12 cellular contexts compared by ENCODE assay signal in the genomic region with DNA sequence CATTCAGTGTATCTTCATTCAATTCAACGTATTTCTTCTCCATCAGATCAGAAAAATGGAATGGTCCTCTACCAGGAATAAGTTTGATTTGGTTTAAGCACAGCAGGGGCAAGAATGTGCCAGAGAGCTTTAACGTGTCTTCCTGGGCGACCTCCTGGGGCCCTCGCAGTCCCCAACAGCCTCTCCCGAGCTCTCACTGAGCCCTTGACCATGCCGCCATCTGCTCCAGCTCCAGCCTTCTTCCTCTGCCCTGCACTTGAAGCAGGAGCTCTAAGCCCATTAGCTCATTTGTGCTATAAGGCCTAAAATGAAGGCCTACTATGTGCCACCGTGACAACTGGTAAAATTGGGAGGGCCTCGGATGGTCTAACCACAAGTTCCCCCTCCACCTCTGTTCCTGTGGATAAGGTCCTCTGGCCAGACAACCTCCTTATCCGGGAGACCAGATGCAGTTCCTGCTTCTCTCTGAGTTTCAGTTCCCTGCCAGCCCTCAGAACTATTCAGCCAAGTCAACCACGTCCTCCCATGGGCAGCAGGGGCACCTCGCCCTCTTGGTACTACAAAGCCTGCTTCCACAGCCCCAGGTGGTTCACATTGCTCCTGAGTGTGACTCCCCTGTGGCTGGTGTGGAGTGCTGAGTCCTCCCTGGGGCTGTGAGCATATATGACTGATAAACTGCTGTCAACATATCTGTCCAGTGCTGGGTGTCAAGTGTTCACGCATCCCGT. TPM values are rescaled to one million over a fixed set of nuclear protein-coding genes. Genes with fewer than 3 reads are reported as not detected.
DNase-seq lines count a peak whose midpoint lies in the region; ATAC-seq and TF ChIP-seq lines count a peak whose summit lies in the region.
"Had no signal": no experiment of that assay in that cellular context is flagged by ENCODE, and none has a peak within 500 bp of the region (broad histone marks: within the 10 kb centered on the region; RNA-seq: fewer than 3 reads in every experiment).

No MANE protein-coding gene starts in this region.

- peak; percentile 15 for DNase-seq in natural killer cell treated with Interleukin-12 subunit alpha and Interleukin-12 subunit beta and Interleukin-15 and Interleukin-18, amount 100 ng/mL, for 72 hours (ENCODE audit: low spot score)
- no peak for DNase-seq in natural killer cell
- DNase-seq in central memory CD8-positive, alpha-beta T cell (ENCODE audit: low spot score in 2 of 2): no peak
- peak; percentile 18 for DNase-seq in transverse colon
- DNase-seq: NCI-H2029 had no signal

- TF ChIP-seq CTCF in natural killer cell (IDR thresholded peaks at IDR 0.05) (no peak), OCI-LY3 (IDR thresholded peaks at IDR 0.05; ENCODE audit: low read depth, low read length) (no peak), transverse colon (IDR thresholded peaks at IDR 0.05) (no peak)

- H3K9me3 ChIP-seq in OCI-LY3 (ENCODE audit: insufficient read depth, low read length): no peaks in the 10 kb centered on the region
- H3K9me3 ChIP-seq in transverse colon: no peaks in the 10 kb centered on the region
- H3K9me3 ChIP-seq: breast epithelium, vagina had no signal

- intact Hi-C loops in natural killer cell (cut with micrococcal nuclease) (no loop called here), transverse colon (cut with DNase I; ENCODE audit: low total_unique reads) (no loop called here)

- H3K79me2 ChIP-seq in OCI-LY3 (ENCODE audit: low read length): no peaks in the 10 kb centered on the region

- H3K27ac Mint-ChIP-seq in natural killer cell treated with Interleukin-12 subunit alpha and Interleukin-12 subunit beta and Interleukin-15 and Interleukin-18, amount 100 ng/mL, for 72 hours: peak overlapping the region in 1 of 2 donors; percentile 41
- H3K27ac Mint-ChIP-seq in natural killer cell: no peak overlapping the region
- H3K27ac Mint-ChIP-seq in central memory CD8-positive, alpha-beta T cell (ENCODE audit: low read depth): peak overlapping the region; percentile 49

- no peak for ATAC-seq in natural killer cell treated with Interleukin-12 subunit alpha and Interleukin-12 subunit beta and Interleukin-15 and Interleukin-18, amount 100 ng/mL, for 72 hours
- ATAC-seq in natural killer cell: no peak
- ATAC-seq in central memory CD8-positive, alpha-beta T cell (replicated peaks; ENCODE audit: extremely low read depth, poor library complexity, severe bottlenecking): no peak
- ATAC-seq in HG03520 (IDR thresholded peaks at IDR 0.05; ENCODE audit: unreplicated experiment): no peak
- ATAC-seq in GM21717 (IDR thresholded peaks at IDR 0.05; ENCODE audit: unreplicated experiment): no peak
- no peak for ATAC-seq in GM21619 (IDR thresholded peaks at IDR 0.05; ENCODE audit: unreplicated experiment)
- ATAC-seq: Panc1 had no signal

- no peak overlapping the region for H3K4me3 ChIP-seq in OCI-LY3 (ENCODE audit: low read length)
- H3K4me3 ChIP-seq in transverse colon: no peak overlapping the region
- H3K4me3 ChIP-seq: breast epithelium, vagina had no signal

- no peak overlapping the region for H2AFZ ChIP-seq in OCI-LY3 (ENCODE audit: low read depth, low read length)

- peaks cover 49% of the 10 kb centered on the region for H3K4me1 ChIP-seq in OCI-LY3 (ENCODE audit: low read length)
- no peaks in the 10 kb centered on the region for H3K4me1 ChIP-seq in transverse colon
- H3K4me1 ChIP-seq: breast epithelium, vagina had no signal

- no peaks in the 10 kb centered on the region for H3K36me3 ChIP-seq in OCI-LY3 (replicated peaks; ENCODE audit: low read depth, low read length)
- no peaks in the 10 kb centered on the region for H3K36me3 ChIP-seq in transverse colon
- H3K36me3 ChIP-seq: breast epithelium, vagina had no signal

- no peaks in the 10 kb centered on the region for H4K20me1 ChIP-seq in OCI-LY3 (ENCODE audit: insufficient read depth, low read length)

- peak overlapping the region; percentile 47 for H3K4me2 ChIP-seq in OCI-LY3 (ENCODE audit: low read length)

- H3K9me3 Mint-ChIP-seq in natural killer cell treated with Interleukin-12 subunit alpha and Interleukin-12 subunit beta and Interleukin-15 and Interleukin-18, amount 100 ng/mL, for 72 hours: no peaks in the 10 kb centered on the region
- peaks cover 0 to 3% of the 10 kb centered on the region in 2 donors for H3K9me3 Mint-ChIP-seq in natural killer cell
- H3K9me3 Mint-ChIP-seq in central memory CD8-positive, alpha-beta T cell: peaks cover 5% of the 10 kb centered on the region

- in situ Hi-C loops in transverse colon (cut with MboI; ENCODE audit: low pct_ligation_motif_present in 1 of 4, low pct_unique_long_range_greater_than_20kb in 1 of 4, low sequenced_read_pairs in 3 of 4): no loop called here

- H3K4me1 Mint-ChIP-seq in natural killer cell treated with Interleukin-12 subunit alpha and Interleukin-12 subunit beta and Interleukin-15 and Interleukin-18, amount 100 ng/mL, for 72 hours (ENCODE audit: low read depth in 2 of 2): peaks cover 9 to 14% of the 10 kb centered on the region in 2 donors
- H3K4me1 Mint-ChIP-seq in natural killer cell: peaks cover 14 to 18% of the 10 kb centered on the region in 2 donors
- H3K4me1 Mint-ChIP-seq in central memory CD8-positive, alpha-beta T cell: peaks cover 10% of the 10 kb centered on the region

- no peak overlapping the region for H3K27ac ChIP-seq in OCI-LY3 (ENCODE audit: low read length)
- H3K27ac ChIP-seq in transverse colon: no peak overlapping the region
- H3K27ac ChIP-seq: breast epithelium, vagina had no signal

- peaks cover 0 to 2% of the 10 kb centered on the region in 2 donors for H3K27me3 Mint-ChIP-seq in natural killer cell treated with Interleukin-12 subunit alpha and Interleukin-12 subunit beta and Interleukin-15 and Interleukin-18, amount 100 ng/mL, for 72 hours
- peaks cover 0 to 7% of the 10 kb centered on the region in 2 donors for H3K27me3 Mint-ChIP-seq in natural killer cell (ENCODE audit: low read depth in 2 of 2)
- no peaks in the 10 kb centered on the region for H3K27me3 Mint-ChIP-seq in central memory CD8-positive, alpha-beta T cell

- H3K36me3 Mint-ChIP-seq in natural killer cell treated with Interleukin-12 subunit alpha and Interleukin-12 subunit beta and Interleukin-15 and Interleukin-18, amount 100 ng/mL, for 72 hours: no peaks in the 10 kb centered on the region
- H3K36me3 Mint-ChIP-seq in natural killer cell: no peaks in the 10 kb centered on the region
- H3K36me3 Mint-ChIP-seq in central memory CD8-positive, alpha-beta T cell (ENCODE audit: insufficient read depth): peaks cover 4% of the 10 kb centered on the region

- no peak for TF ChIP-seq EP300 in transverse colon (IDR thresholded peaks at IDR 0.05; ENCODE audit: low read depth)

- no peak for TF ChIP-seq POLR2A in transverse colon (IDR thresholded peaks at IDR 0.05)

- no peak overlapping the region for H3K4me3 Mint-ChIP-seq in natural killer cell treated with Interleukin-12 subunit alpha and Interleukin-12 subunit beta and Interleukin-15 and Interleukin-18, amount 100 ng/mL, for 72 hours
- no peak overlapping the region for H3K4me3 Mint-ChIP-seq in natural killer cell
- H3K4me3 Mint-ChIP-seq in central memory CD8-positive, alpha-beta T cell: no peak overlapping the region

- H3K9ac ChIP-seq in OCI-LY3 (ENCODE audit: low read length): no peak overlapping the region

- WGBS in transverse colon (ENCODE audit: low coverage in 1 of 2), 2 donors: 84 to 87% methylated on average over 5 to 13 of the region's 13 CpGs

- no peaks in the 10 kb centered on the region for H3K27me3 ChIP-seq in OCI-LY3 (ENCODE audit: low read depth, low read length)
- H3K27me3 ChIP-seq in transverse colon: no peaks in the 10 kb centered on the region
- H3K27me3 ChIP-seq: breast epithelium, vagina had no signal

RNA-seq across cellular contexts. Expression of a gene that starts 35.8 kb away (rescaled TPM):
- total RNA-seq in natural killer cell treated with Interleukin-12 subunit alpha and Interleukin-12 subunit beta and Interleukin-15 and Interleukin-18, amount 100 ng/mL, for 72 hours: 10 to 100 TPM; 16.7 to 41.6 TPM
- total RNA-seq in natural killer cell: 10 to 100 TPM; 15.2 to 19.9 (median 18.0) TPM
- total RNA-seq in transverse colon: 10 to 100 TPM; 36.5 to 91.7 (median 45.6) TPM

Comparison
In these comparisons a context has a peak if more than half of its experiments do, and no peak if none do; other contexts are left out.
1. DNase-seq: peak in natural killer cell treated with Interleukin-12 subunit alpha and Interleukin-12 subunit beta and Interleukin-15 and Interleukin-18, amount 100 ng/mL, for 72 hours (single experiment) and transverse colon (single experiment); none in natural killer cell (single experiment) and central memory CD8-positive, alpha-beta T cell (0 of 2).